Comparison of ENCODE assay signal across 8 cellular contexts in genomic region chr22:24492391-24492790, GRCh38. TPM values are rescaled to one million over a fixed set of nuclear protein-coding genes. Genes with fewer than 3 reads are reported as not detected.
"Had no signal": no experiment of that assay in that cellular context is flagged by ENCODE, and none has a peak within 500 bp of the region (broad histone marks: within the 10 kb centered on the region; RNA-seq: fewer than 3 reads in every experiment).

No MANE protein-coding gene starts in this region.

- H3K27ac Mint-ChIP-seq: GM23338, H9 had no signal

- H3K4me1 Mint-ChIP-seq: GM23338 had no signal

- DNase-seq: H9, HCEC 1CT, IMR-90, KBM-7 had no signal

- H3K4me3 Mint-ChIP-seq: GM23338, H9 had no signal

- H3K27ac ChIP-seq: HL-60 had no signal

- H3K4me3 ChIP-seq: GM23338 had no signal

RNA-seq across cellular contexts. Expression of gene UPB1, which starts 2.7 kb away (rescaled TPM):
- total RNA-seq: GM23338, H1, H9, HT1080 had no signal
